26 cellular contexts compared by ENCODE assay signal in the genomic region with DNA sequence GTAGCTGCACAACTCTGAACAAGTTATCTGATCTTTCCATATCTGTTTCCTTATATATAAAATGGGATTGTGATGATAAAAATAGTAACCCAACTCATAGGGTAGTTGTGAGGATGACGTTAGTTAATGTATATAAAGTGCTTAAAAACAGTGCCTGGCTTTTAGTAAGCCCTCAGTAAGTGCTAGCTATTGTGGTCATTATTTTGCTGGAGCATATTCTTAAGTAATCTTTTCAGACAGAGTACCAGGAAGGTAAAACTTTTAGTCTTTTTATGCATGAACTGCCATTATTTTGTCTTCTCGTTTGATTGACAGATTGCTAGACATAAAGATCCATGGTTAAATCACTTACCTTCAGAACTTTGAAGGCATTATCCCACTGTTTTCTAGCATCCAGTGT.
A peak's percentile ranks its signal among the peaks of the same experiment; 100 is the strongest.
DNase-seq lines count a peak whose midpoint lies in the region; ATAC-seq, FAIRE-seq and TF ChIP-seq lines count a peak whose summit lies in the region.
"Had no signal": no experiment of that assay in that cellular context is flagged by ENCODE, and none has a peak within 500 bp of the region (broad histone marks: within the 10 kb centered on the region; RNA-seq: fewer than 3 reads in every experiment).

No MANE protein-coding gene starts in this region.

- no peak overlapping the region for H3K4me3 ChIP-seq in K562
- H3K4me3 ChIP-seq in PC-9 = no peak overlapping the region
- H3K4me3 ChIP-seq: GM12878 had no signal

- BruUV-seq in K562 (replicated peaks; lab: Mats Ljungman, UMichigan) (no TSS peak), PC-9 (replicated peaks; lab: Mats Ljungman, UMichigan) (no TSS peak)

- H3K27ac Mint-ChIP-seq in stimulated activated naive CD8-positive, alpha-beta T cell treated with anti-CD3 and anti-CD28 coated beads, Interleukin-15, amount 100 ng/mL, for 72 hours = no peak overlapping the region
- H3K27ac Mint-ChIP-seq: CD4-positive, alpha-beta memory T cell; CD4-positive, CD25-positive, alpha-beta regulatory T cell; CD8-positive, alpha-beta memory T cell had no signal

- no peak for TF ChIP-seq CTCF in K562 (IDR thresholded peaks at IDR 0.05 in 2 of 3, conservative IDR thresholded peaks at IDR 0.05 in 1 of 3; ENCODE audit: insufficient read depth in 2 of 3, low read depth in 1 of 3, low read length in 3 of 3)
- TF ChIP-seq CTCF in PC-9 (conservative IDR thresholded peaks at IDR 0.05) = no peak

- POLR2A ChIA-PET in HEK293T (lab: Yijun Ruan, JAX) (no interaction called here), K562 (lab: Yijun Ruan, JAX) (interaction anchor here (0.6 to 0.7 kb wide), 2 partner anchors 207 to 1257 kb away, joined by 4 to 5 read pairs; no protein-coding TSS in a partner anchor), PC-9 (lab: Charles Lee; ENCODE audit: unreplicated experiment) (no interaction called here)

- FAIRE-seq in K562 (lab: Jason Lieb, UNC) = no peak
- FAIRE-seq: A204.1, GM12878, GM12892, GM18507 had no signal

- in situ Hi-C loops in K562 (cut with MboI) = no loop called here

- H3K9ac ChIP-seq in K562 (ENCODE audit: insufficient read depth in 1 of 2, low read depth in 2 of 2, low read length in 2 of 2) = no peak overlapping the region
- H3K9ac ChIP-seq: BLaER1 had no signal

- H4K20me1 ChIP-seq in K562 (replicated peaks; ENCODE audit: control insufficient read depth, insufficient read depth, low read length) (no peaks in the 10 kb centered on the region), PC-9 (ENCODE audit: insufficient read depth) (no peaks in the 10 kb centered on the region)
- H4K20me1 ChIP-seq: BLaER1 had no signal

- TF ChIP-seq RAD21 in K562 (CRISPR knock-in tag; conservative IDR thresholded peaks at IDR 0.05 in 1 of 2, IDR thresholded peaks at IDR 0.05 in 1 of 2) = no peak

- H3K9me2 ChIP-seq in PC-9 (ENCODE audit: insufficient read depth) = no peaks in the 10 kb centered on the region

- H3K4me1 Mint-ChIP-seq in stimulated activated naive CD8-positive, alpha-beta T cell treated with anti-CD3 and anti-CD28 coated beads, Interleukin-15, amount 100 ng/mL, for 72 hours = peaks cover 5% of the 10 kb centered on the region
- H3K4me1 Mint-ChIP-seq: CD4-positive, alpha-beta memory T cell; CD4-positive, CD25-positive, alpha-beta regulatory T cell; CD8-positive, alpha-beta memory T cell had no signal

- H3K27me3 Mint-ChIP-seq in stimulated activated naive CD8-positive, alpha-beta T cell treated with anti-CD3 and anti-CD28 coated beads, Interleukin-15, amount 100 ng/mL, for 72 hours = peaks cover 8% of the 10 kb centered on the region

- H3K27ac ChIP-seq in K562 (ENCODE audit: extremely low read depth, low read depth, low read length) = no peak overlapping the region
- H3K27ac ChIP-seq in PC-9 = no peak overlapping the region
- H3K27ac ChIP-seq: BLaER1 had no signal

- H3K4me1 ChIP-seq in K562 (replicated peaks in 1 of 2; ENCODE audit: control insufficient read depth in 2 of 2, insufficient read depth in 2 of 2, low read length in 2 of 2) (no peaks in the 10 kb centered on the region), PC-9 (replicated peaks; ENCODE audit: insufficient read depth) (peaks cover 34% of the 10 kb centered on the region)
- H3K4me1 ChIP-seq: BE2C had no signal

- no peak for TF ChIP-seq EP300 in K562 (IDR thresholded peaks at IDR 0.05; ENCODE audit: low read length)

- TF ChIP-seq POLR2A in K562 (conservative IDR thresholded peaks at IDR 0.05) = no peak

- 0% methylated on average over 2 of the region's 2 CpGs for WGBS in K562 (ENCODE audit: insufficient coverage, low coverage, missing lambda C conversion rate)

- H2AFZ ChIP-seq in K562 (ENCODE audit: low read depth, low read length) (no peak overlapping the region), PC-9 (no peak overlapping the region)

- no peaks in the 10 kb centered on the region for H3K9me1 ChIP-seq in K562 (ENCODE audit: control insufficient read depth, insufficient read depth, low read length)

- H3K9me3 ChIP-seq in K562 (replicated peaks; ENCODE audit: control insufficient read depth, insufficient read depth, low read depth, low read length) = no peaks in the 10 kb centered on the region
- no peaks in the 10 kb centered on the region for H3K9me3 ChIP-seq in PC-9 (ENCODE audit: insufficient read depth, low read depth)
- H3K9me3 ChIP-seq: BE2C had no signal

- peaks cover 7 to 20% of the 10 kb centered on the region in 2 experiments for H3K27me3 ChIP-seq in K562 (ENCODE audit: control insufficient read depth in 2 of 2, insufficient read depth in 2 of 2, low read length in 2 of 2)
- H3K27me3 ChIP-seq in PC-9 (ENCODE audit: insufficient read depth, low read depth) = no peaks in the 10 kb centered on the region
- H3K27me3 ChIP-seq: BE2C, BLaER1 had no signal

- H3K79me2 ChIP-seq in K562 (ENCODE audit: control insufficient read depth, insufficient read depth, low read length) (no peaks in the 10 kb centered on the region), PC-9 (ENCODE audit: low read depth) (no peaks in the 10 kb centered on the region)

- H3K9me3 Mint-ChIP-seq in stimulated activated naive CD8-positive, alpha-beta T cell treated with anti-CD3 and anti-CD28 coated beads, Interleukin-15, amount 100 ng/mL, for 72 hours = peaks cover 21 to 33% of the 10 kb centered on the region in 2 donors

- no peaks in the 10 kb centered on the region for H3K36me3 ChIP-seq in K562 (ENCODE audit: control insufficient read depth, insufficient read depth, low read length)
- no peaks in the 10 kb centered on the region for H3K36me3 ChIP-seq in PC-9 (ENCODE audit: low read depth)
- H3K36me3 ChIP-seq: BE2C had no signal

- peaks cover 26% of the 10 kb centered on the region; the same call in 1 of the 2 replicates for H3F3A ChIP-seq in PC-9 (ENCODE audit: insufficient read depth, low read depth)

- H3K4me3 Mint-ChIP-seq in stimulated activated naive CD8-positive, alpha-beta T cell treated with anti-CD3 and anti-CD28 coated beads, Interleukin-15, amount 100 ng/mL, for 72 hours = no peak overlapping the region
- H3K4me3 Mint-ChIP-seq: CD14-positive monocyte; CD4-positive, alpha-beta memory T cell; CD4-positive, CD25-positive, alpha-beta regulatory T cell; CD8-positive, alpha-beta memory T cell had no signal

- DNase-seq in HEK293T (ENCODE audit: extremely low spot score) (no peak), K562 (ENCODE audit: extremely low read depth in 1 of 4, low spot score in 3 of 4) (no peak), PC-9 (no peak), NCI-H1436 (lab: John Stamatoyannopoulos, UW) (no peak)
- no peak for DNase-seq in stimulated activated naive CD8-positive, alpha-beta T cell treated with anti-CD3 and anti-CD28 coated beads, Interleukin-15, amount 100 ng/mL, for 72 hours
- DNase-seq: 8988T; ACHN; BE2C; C1 segment of cervical spinal cord; CD4-positive, alpha-beta memory T cell; CD4-positive, CD25-positive, alpha-beta regulatory T cell; CD8-positive, alpha-beta memory T cell; COR-L47; DMS 273 treated with DMSO at 0.1 percent for 48 hours; DMS153; DMS53; DMS79; DND-41; EL; GDM1 had no signal

- intact Hi-C loops in K562 (cut with micrococcal nuclease) (no loop called here), PC-9 (cut with micrococcal nuclease; ENCODE audit: unreplicated experiment) (no loop called here)

- H3K4me2 ChIP-seq in K562 (ENCODE audit: insufficient read depth, low read length) (no peak overlapping the region), PC-9 (no peak overlapping the region)
- H3K4me2 ChIP-seq: BLaER1 had no signal

- no peak for ATAC-seq in K562
- no peak for ATAC-seq in stimulated activated naive CD8-positive, alpha-beta T cell treated with anti-CD3 and anti-CD28 coated beads, Interleukin-15, amount 100 ng/mL, for 72 hours
- ATAC-seq: GM12878 had no signal

- CTCF ChIA-PET in HEK293T (lab: Yijun Ruan, JAX) = no interaction called here
- CTCF ChIA-PET in K562 (lab: Yijun Ruan, JAX; ENCODE audit: low intra/inter-chr PET ratio) = no interaction called here
- CTCF ChIA-PET in PC-9 (lab: Charles Lee) = no interaction called here

TF ChIP-seq in HEK293T, 16 proteins besides CTCF, POLR2A, EP300 and RAD21:
- TF ChIP-seq, protein P1, sequence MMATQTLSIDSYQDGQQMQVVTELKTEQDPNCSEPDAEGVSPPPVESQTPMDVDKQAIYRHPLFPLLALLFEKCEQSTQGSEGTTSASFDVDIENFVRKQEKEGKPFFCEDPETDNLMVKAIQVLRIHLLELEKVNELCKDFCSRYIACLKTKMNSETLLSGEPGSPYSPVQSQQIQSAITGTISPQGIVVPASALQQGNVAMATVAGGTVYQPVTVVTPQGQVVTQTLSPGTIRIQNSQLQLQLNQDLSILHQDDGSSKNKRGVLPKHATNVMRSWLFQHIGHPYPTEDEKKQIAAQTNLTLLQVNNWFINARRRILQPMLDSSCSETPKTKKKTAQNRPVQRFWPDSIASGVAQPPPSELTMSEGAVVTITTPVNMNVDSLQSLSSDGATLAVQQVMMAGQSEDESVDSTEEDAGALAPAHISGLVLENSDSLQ (IDR thresholded peaks at IDR 0.05) = peak; percentile 38
- TF ChIP-seq ELF4 (IDR thresholded peaks at IDR 0.05) = no peak
- no peak for TF ChIP-seq L3MBTL2 (conservative IDR thresholded peaks at IDR 0.05)

TF ChIP-seq in K562, 482 proteins besides CTCF, POLR2A, EP300 and RAD21:
- no peak for TF ChIP-seq NFE2 (IDR thresholded peaks at IDR 0.05; ENCODE audit: low read depth)
- TF ChIP-seq RBM25 (IDR thresholded peaks at IDR 0.05; ENCODE audit: low read depth, low read length, severe bottlenecking) = peak; percentile 72
